Comparison of ENCODE assay signal across 2 cellular contexts in the genomic region with DNA sequence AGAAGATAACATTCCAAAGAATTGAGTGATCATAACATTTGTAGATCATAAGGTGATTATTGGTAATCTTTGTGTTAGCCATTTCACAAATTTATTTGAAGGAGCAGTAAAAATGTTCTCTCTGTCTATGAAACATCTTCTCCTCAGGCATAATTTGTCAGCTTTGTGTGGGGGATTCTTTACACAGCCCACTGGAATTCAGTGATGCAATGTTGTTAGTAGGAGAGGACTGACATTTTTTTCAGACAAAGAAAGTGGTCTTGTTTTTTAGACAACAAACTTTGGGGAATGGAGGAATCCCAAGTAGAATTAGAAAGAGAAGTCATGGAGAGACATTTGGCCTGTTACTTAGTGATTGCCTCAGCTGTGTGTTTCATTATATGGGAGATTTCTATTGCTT.
TF ChIP-seq lines count a peak whose summit lies in the region.

No MANE protein-coding gene starts in this region.

TF ChIP-seq in SK-N-SH, 30 proteins besides CTCF, POLR2A, EP300 and RAD21 (continued from another document):
- TF ChIP-seq, protein P1, sequence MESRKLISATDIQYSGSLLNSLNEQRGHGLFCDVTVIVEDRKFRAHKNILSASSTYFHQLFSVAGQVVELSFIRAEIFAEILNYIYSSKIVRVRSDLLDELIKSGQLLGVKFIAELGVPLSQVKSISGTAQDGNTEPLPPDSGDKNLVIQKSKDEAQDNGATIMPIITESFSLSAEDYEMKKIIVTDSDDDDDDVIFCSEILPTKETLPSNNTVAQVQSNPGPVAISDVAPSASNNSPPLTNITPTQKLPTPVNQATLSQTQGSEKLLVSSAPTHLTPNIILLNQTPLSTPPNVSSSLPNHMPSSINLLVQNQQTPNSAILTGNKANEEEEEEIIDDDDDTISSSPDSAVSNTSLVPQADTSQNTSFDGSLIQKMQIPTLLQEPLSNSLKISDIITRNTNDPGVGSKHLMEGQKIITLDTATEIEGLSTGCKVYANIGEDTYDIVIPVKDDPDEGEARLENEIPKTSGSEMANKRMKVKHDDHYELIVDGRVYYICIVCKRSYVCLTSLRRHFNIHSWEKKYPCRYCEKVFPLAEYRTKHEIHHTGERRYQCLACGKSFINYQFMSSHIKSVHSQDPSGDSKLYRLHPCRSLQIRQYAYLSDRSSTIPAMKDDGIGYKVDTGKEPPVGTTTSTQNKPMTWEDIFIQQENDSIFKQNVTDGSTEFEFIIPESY (IDR thresholded peaks at IDR 0.05; ENCODE audit: borderline replicate concordance, low read depth): no peak

TF ChIP-seq in SK-N-SH treated with all-trans-retinoic acid at 6 μM for 48 hours, 23 proteins besides CTCF, POLR2A, EP300 and RAD21 (continued from another document):
- TF ChIP-seq PATZ1 (CRISPR knock-in tag; IDR thresholded peaks at IDR 0.05; ENCODE audit: borderline replicate concordance): no peak
- no peak for TF ChIP-seq BACH2 (CRISPR knock-in tag; IDR thresholded peaks at IDR 0.05; ENCODE audit: borderline replicate concordance)
- no peak for TF ChIP-seq CSDC2 (CRISPR knock-in tag; IDR thresholded peaks at IDR 0.05)
- no peak for TF ChIP-seq GLIS3 (CRISPR knock-in tag; IDR thresholded peaks at IDR 0.05)
- TF ChIP-seq RARB (CRISPR knock-in tag; IDR thresholded peaks at IDR 0.05): no peak
